In genomic region chr4:139322070-139322469, GRCh38 we compare ENCODE assay signal across 2 cellular contexts. TPM values are rescaled to one million over a fixed set of nuclear protein-coding genes. Genes with fewer than 3 reads are reported as not detected.
"Had no signal": no experiment of that assay in that cellular context is flagged by ENCODE, and none has a peak within 500 bp of the region (broad histone marks: within the 10 kb centered on the region; RNA-seq: fewer than 3 reads in every experiment).

No MANE protein-coding gene starts in this region.

RNA-seq across cellular contexts. Expression of gene MGARP, which starts 42.0 kb away (rescaled TPM):
- total RNA-seq: activated B cell treated with CpG ODN at 0.5 μM for 24 hours; T-helper 1 cell treated with Interleukin-12 subunit alpha and Interleukin-12 subunit beta and Interleukin-4 antibody, amounts not matched to agents 30 ng/mL and 1 ng/mL, for 36 hours had no signal
